Comparison of ENCODE assay signal across 21 cellular contexts in genomic region chr14:53316504-53316903, GRCh38.
"Had no signal": no experiment of that assay in that cellular context is flagged by ENCODE, and none has a peak within 500 bp of the region (broad histone marks: within the 10 kb centered on the region; RNA-seq: fewer than 3 reads in every experiment).

No MANE protein-coding gene starts in this region.

- H3K4me1 ChIP-seq: pancreas, psoas muscle, vagina had no signal

- H3K4me3 ChIP-seq: pancreas, psoas muscle, thoracic aorta, vagina had no signal

- ATAC-seq: esophagus mucosa, pancreas, psoas muscle had no signal

- H3K27ac ChIP-seq: pancreas, psoas muscle, thoracic aorta, vagina, VCaP had no signal

- H3K9me3 ChIP-seq: pancreas, psoas muscle, thoracic aorta, vagina had no signal

- H3K27me3 ChIP-seq: pancreas, vagina had no signal

- DNase-seq: activated CD4-positive, alpha-beta T cell treated with anti-CD3 and anti-CD28 coated beads for 4 hours; activated CD4-positive, alpha-beta T cell treated with anti-CD3 and anti-CD28 coated beads, Interleukin-2, amount 50 U/mL, for 4 hours; activated effector memory CD4-positive, alpha-beta T cell treated with anti-CD3 and anti-CD28 coated beads, Interleukin-2, amount 50 U/mL, for 16 hours; activated naive CD4-positive, alpha-beta T cell treated with anti-CD3 and anti-CD28 coated beads, Interleukin-2, amount 10 ng/mL, durations not matched to agents 7 days and 5 days; activated naive CD8-positive, alpha-beta T cell treated with anti-CD3 and anti-CD28 coated beads, Interleukin-2, amount 10 ng/mL, durations not matched to agents 7 days and 5 days; amniotic stem cell; caudate nucleus; cortex of kidney; endodermal cell; mammary epithelial cell; nephron progenitor cell; nucleus accumbens; pancreas; psoas muscle; stimulated activated naive CD4-positive, alpha-beta T cell treated with Interleukin-2 at 50 U/mL for 16 hours; SW 1271; T-helper 9 cell had no signal
